In the genomic region with DNA sequence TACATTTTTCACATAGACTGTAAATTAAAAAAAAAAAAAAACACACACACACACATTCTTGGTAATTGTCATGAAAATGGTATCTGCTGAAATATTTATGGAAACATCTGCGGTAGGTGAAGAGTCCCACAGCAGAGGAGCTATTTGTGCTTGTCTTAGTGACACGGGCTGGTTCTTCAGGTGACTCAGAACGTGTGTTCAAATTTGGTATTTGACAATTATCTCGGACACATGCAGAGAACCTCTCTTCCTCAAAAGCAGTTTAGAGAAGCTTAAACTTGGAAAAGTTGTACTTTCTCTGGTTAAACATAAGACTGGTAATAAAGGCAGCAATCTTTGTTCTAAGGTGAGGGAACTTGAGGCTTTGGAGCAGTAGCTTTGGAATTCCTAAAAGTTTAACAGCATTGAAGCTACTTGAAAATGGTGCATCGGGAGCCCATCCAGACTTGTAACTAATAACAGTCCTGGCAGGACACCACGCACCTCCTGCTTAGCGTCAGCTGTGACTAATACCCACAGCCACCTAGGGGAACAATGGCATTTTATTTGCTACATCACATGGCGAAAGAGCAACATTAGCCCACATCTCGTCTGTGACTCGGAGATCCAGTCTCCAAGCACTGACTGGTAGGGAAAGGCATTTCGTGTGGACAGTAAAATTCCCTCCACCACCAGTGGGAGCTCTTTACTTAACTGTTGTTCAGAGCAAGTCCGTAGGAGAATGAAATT, we compare ENCODE assay signal across 8 cellular contexts.
DNase-seq lines count a peak whose midpoint lies in the region; ATAC-seq and TF ChIP-seq lines count a peak whose summit lies in the region.

No MANE protein-coding gene starts in this region.

- no peaks in the 10 kb centered on the region for H3K4me1 Mint-ChIP-seq in CD14-positive monocyte

- H3K36me3 ChIP-seq in BJ (ENCODE audit: control insufficient read depth, insufficient read depth, low read length) = no peaks in the 10 kb centered on the region

- CTCF ChIA-PET in BJ (lab: Yijun Ruan, JAX) = interaction anchor here (1.3 to 2.7 kb wide), 3 partner anchors 10 to 1964 kb away, joined by 4 to 16 read pairs (median 4); partner anchors contain the start of gene EFNB2

- DNase-seq in BJ (ENCODE audit: low read depth) = peak; percentile 60
- DNase-seq in HPDE6-E6E7 (ENCODE audit: extremely low spot score) = peak; percentile 66
- peak; percentile 84 for DNase-seq in RKO (ENCODE audit: low spot score)
- DNase-seq in erythroblast (lab: John Stamatoyannopoulos, UW) = peak; percentile 6 to 18
- DNase-seq in mucosa of gallbladder (ENCODE audit: low spot score) = peak; percentile 77
- no peak for DNase-seq in CD14-positive monocyte (ENCODE audit: low spot score)
- no peak for DNase-seq in activated T-cell treated with anti-CD3 and anti-CD28 coated beads for 4 hours

- TF ChIP-seq POLR2A in erythroblast (IDR thresholded peaks at IDR 0.05; ENCODE audit: low read length) = no peak

- H3K27ac Mint-ChIP-seq in CD14-positive monocyte = no peak overlapping the region

- peaks cover 0 to 2% (median 1%) of the 10 kb centered on the region in 3 donors for H3K27me3 Mint-ChIP-seq in CD14-positive monocyte (ENCODE audit: low read depth in 3 of 3)

- H3K9me3 Mint-ChIP-seq in CD14-positive monocyte = no peaks in the 10 kb centered on the region

- H3K4me3 ChIP-seq in BJ (ENCODE audit: low read depth, low read length) = no peak overlapping the region

- POLR2A ChIA-PET in BJ (lab: Charles Lee) = no interaction called here

- H3K4me3 Mint-ChIP-seq in CD14-positive monocyte = no peak overlapping the region

- TF ChIP-seq CTCF in BJ (IDR thresholded peaks at IDR 0.05; ENCODE audit: insufficient read depth, low read depth, low read length) (peak; percentile 63), CD14-positive monocyte (IDR thresholded peaks at IDR 0.05) (no peak)

- no peak for ATAC-seq in HG03039 (IDR thresholded peaks at IDR 0.05; ENCODE audit: unreplicated experiment)

- H3K27me3 ChIP-seq in BJ (ENCODE audit: control insufficient read depth, insufficient read depth, low read length) = no peaks in the 10 kb centered on the region

- H3K36me3 Mint-ChIP-seq in CD14-positive monocyte = no peaks in the 10 kb centered on the region

- intact Hi-C loops in CD14-positive monocyte (cut with micrococcal nuclease) = no loop called here

Comparison
In these comparisons a context has a peak if more than half of its experiments do, and no peak if none do; other contexts are left out.
1. DNase-seq: peak in BJ (single experiment), HPDE6-E6E7 (single experiment), RKO (single experiment), erythroblast (2 of 2) and mucosa of gallbladder (single experiment); none in CD14-positive monocyte (single experiment) and activated T-cell treated with anti-CD3 and anti-CD28 coated beads for 4 hours (single experiment).